12 cellular contexts compared by ENCODE assay signal in genomic region chr10:84534168-84534567, GRCh38.
DNase-seq lines count a peak whose midpoint lies in the region; ATAC-seq and TF ChIP-seq lines count a peak whose summit lies in the region.
"Had no signal": no experiment of that assay in that cellular context is flagged by ENCODE, and none has a peak within 500 bp of the region (broad histone marks: within the 10 kb centered on the region; RNA-seq: fewer than 3 reads in every experiment).

No MANE protein-coding gene starts in this region.

- H2AFZ ChIP-seq in DND-41 (ENCODE audit: low read depth, low read length): no peak overlapping the region

- in situ Hi-C loops in Panc1 (cut with HindIII; ENCODE audit: low pct_unique_long_range_greater_than_20kb, low sequenced_read_pairs): no loop called here

- intact Hi-C loops in Panc1 (cut with micrococcal nuclease; ENCODE audit: unreplicated experiment): loop anchor here (10.0 kb wide), 1 partner anchor 379 kb away; no protein-coding TSS in a partner anchor
- intact Hi-C loops in ovary (cut with DNase I): no loop called here

- CTCF ChIA-PET in Panc1 (lab: Charles Lee): no interaction called here

- no peak for TF ChIP-seq POLR2A in ovary (IDR thresholded peaks at IDR 0.05)

- no peak overlapping the region for H3K4me3 ChIP-seq in DND-41 (ENCODE audit: low read depth in 1 of 2, low read length in 2 of 2)
- H3K4me3 ChIP-seq in GM12875 (ENCODE audit: low read depth, low read length): no peak overlapping the region
- no peak overlapping the region for H3K4me3 ChIP-seq in Panc1 (ENCODE audit: low read depth in 2 of 2, low read length in 2 of 2)
- H3K4me3 ChIP-seq in fibroblast of the aortic adventitia (ENCODE audit: low read depth, low read length): no peak overlapping the region
- no peak overlapping the region for H3K4me3 ChIP-seq in ovary
- H3K4me3 ChIP-seq: SJSA1, thyroid gland had no signal

- no peaks in the 10 kb centered on the region for H3K36me3 ChIP-seq in DND-41 (ENCODE audit: insufficient read depth, low read length)
- no peaks in the 10 kb centered on the region for H3K36me3 ChIP-seq in Panc1 (ENCODE audit: control insufficient read depth, insufficient read depth, low read length)
- H3K36me3 ChIP-seq in ovary: no peaks in the 10 kb centered on the region
- H3K36me3 ChIP-seq: thyroid gland had no signal

- TF ChIP-seq EP300 in ovary (IDR thresholded peaks at IDR 0.05): no peak

- no peaks in the 10 kb centered on the region for H4K20me1 ChIP-seq in DND-41 (ENCODE audit: insufficient read depth, low read length)

- 70 to 82% (median 79%) methylated on average over 2 of the region's 2 CpGs for WGBS in ovary, 3 donors

- no TSS peak for BruUV-seq in Panc1 (replicated peaks; lab: Mats Ljungman, UMichigan)

- peak; percentile 43 for TF ChIP-seq CTCF in DND-41 (IDR thresholded peaks at IDR 0.05; ENCODE audit: borderline replicate concordance, extremely low read depth, low read length, poor library complexity, severe bottlenecking)
- TF ChIP-seq CTCF in GM12875 (IDR thresholded peaks at IDR 0.05; ENCODE audit: borderline replicate concordance, insufficient read depth, low read depth, low read length): peak; percentile 34; the same call in 1 of the 2 replicates
- peak; percentile 48 for TF ChIP-seq CTCF in Panc1 (IDR thresholded peaks at IDR 0.05)
- TF ChIP-seq CTCF in fibroblast of the aortic adventitia (IDR thresholded peaks at IDR 0.05; ENCODE audit: insufficient read depth, low read length): peak; percentile 9
- TF ChIP-seq CTCF in ovary (IDR thresholded peaks at IDR 0.05): no peak

- POLR2A ChIA-PET in Panc1 (lab: Charles Lee): no interaction called here

- DNase-seq in DND-41: peak; percentile 24
- no peak for DNase-seq in Panc1 (ENCODE audit: low read depth, low spot score)
- DNase-seq in fibroblast of the aortic adventitia (ENCODE audit: low read depth): no peak
- no peak for DNase-seq in stimulated activated CD4-positive, alpha-beta T cell treated with anti-CD3 and anti-CD28 coated beads, Interleukin-15, amount 100 ng/mL, for 24 hours
- no peak for DNase-seq in ovary
- no peak for DNase-seq in NCI-H2227 treated with DMSO at 0.1 percent for 48 hours (lab: John Stamatoyannopoulos, UW)
- DNase-seq: activated CD4-positive, CD25-positive, alpha-beta regulatory T cell; NCI-H1105 treated with DMSO at 0.1 percent for 48 hours; nucleus accumbens; thyroid gland had no signal

- H3K79me2 ChIP-seq in DND-41 (ENCODE audit: insufficient read depth, low read length): no peaks in the 10 kb centered on the region

- no peak overlapping the region for H3K4me2 ChIP-seq in DND-41 (ENCODE audit: insufficient read depth, low read length)

- peaks cover 5% of the 10 kb centered on the region; the same call in 1 of the 2 replicates for H3K4me1 ChIP-seq in DND-41 (ENCODE audit: insufficient read depth, low read length)
- no peaks in the 10 kb centered on the region for H3K4me1 ChIP-seq in Panc1 (ENCODE audit: control insufficient read depth, insufficient read depth, low read length)
- H3K4me1 ChIP-seq in ovary (ENCODE audit: insufficient read depth): no peaks in the 10 kb centered on the region

- H3K9me3 ChIP-seq in DND-41 (ENCODE audit: insufficient read depth, low read length, severe bottlenecking): no peaks in the 10 kb centered on the region
- H3K9me3 ChIP-seq in Panc1 (ENCODE audit: control insufficient read depth, insufficient read depth, low read depth, low read length): no peaks in the 10 kb centered on the region
- H3K9me3 ChIP-seq in ovary: no peaks in the 10 kb centered on the region
- H3K9me3 ChIP-seq: thyroid gland had no signal

- H3K27me3 ChIP-seq in DND-41 (ENCODE audit: insufficient read depth, low read length, poor library complexity): no peaks in the 10 kb centered on the region
- H3K27me3 ChIP-seq in Panc1 (ENCODE audit: control insufficient read depth, insufficient read depth, low read length): no peaks in the 10 kb centered on the region
- H3K27me3 ChIP-seq in ovary: no peaks in the 10 kb centered on the region
- H3K27me3 ChIP-seq: SJSA1, thyroid gland had no signal

- no peak overlapping the region for H3K27ac ChIP-seq in DND-41 (ENCODE audit: low read length)
- no peak overlapping the region for H3K27ac ChIP-seq in Panc1 (ENCODE audit: low read length)
- H3K27ac ChIP-seq in ovary: no peak overlapping the region
- H3K27ac ChIP-seq: SJSA1, thyroid gland had no signal

- H3K9ac ChIP-seq in DND-41 (ENCODE audit: low read depth, low read length): no peak overlapping the region

- ATAC-seq in DND-41 (ENCODE audit: insufficient read depth, low read depth): no peak
- no peak for ATAC-seq in Panc1

Comparison
In these comparisons a context has a peak if more than half of its experiments do, and no peak if none do; other contexts are left out.
1. CTCF ChIP-seq: peak in DND-41 (single experiment), GM12875 (single experiment), Panc1 (single experiment) and fibroblast of the aortic adventitia (single experiment); none in ovary (0 of 3).